In the genomic region with DNA sequence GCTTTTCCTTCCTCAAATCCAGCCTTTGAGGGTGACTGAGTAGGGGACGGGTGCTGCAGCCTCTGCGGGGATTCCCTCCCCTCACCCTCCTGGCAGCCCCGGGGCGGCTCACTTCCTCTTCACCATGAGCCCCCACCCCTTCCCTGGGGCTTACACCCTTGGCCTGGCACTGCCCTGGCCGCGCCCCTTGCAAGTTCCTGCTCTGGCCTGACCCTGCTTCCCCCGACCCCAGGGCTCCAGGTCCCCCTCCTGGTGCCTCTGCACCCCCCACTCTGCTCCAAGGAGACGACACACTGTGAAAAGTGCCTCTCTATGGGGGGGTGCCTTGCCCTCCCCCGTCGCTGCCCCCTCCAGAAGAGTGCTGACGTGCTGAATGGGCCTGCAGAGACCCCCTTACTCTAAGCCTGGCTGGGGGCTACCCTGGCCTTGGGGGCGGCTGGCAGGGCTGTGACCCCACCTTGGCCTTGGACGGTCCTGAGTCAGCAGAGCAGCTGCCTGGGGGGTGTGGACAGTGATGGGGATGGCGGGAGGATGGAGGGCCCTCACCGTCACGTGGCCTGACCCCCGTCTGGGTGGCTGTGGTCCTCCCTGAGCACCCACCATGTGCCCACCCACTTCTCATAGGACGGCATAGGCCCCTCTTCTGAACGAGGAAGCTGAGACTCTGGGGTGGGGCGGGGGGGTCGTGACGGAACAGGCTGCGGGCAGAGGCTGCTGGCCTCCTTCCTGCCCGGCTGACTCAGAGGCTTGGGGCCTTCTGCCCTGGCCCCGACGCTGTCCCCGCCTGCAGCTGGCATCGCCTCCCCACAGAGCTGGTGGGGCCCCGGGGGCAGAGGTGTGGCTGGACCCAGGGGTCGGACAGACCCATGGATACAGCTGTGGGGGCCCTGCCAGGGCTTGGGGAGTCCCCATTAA, we compare ENCODE assay signal across 1 cellular context.
TF ChIP-seq lines count a peak whose summit lies in the region.

No MANE protein-coding gene starts in this region.

TF ChIP-seq in GM23338, 12 proteins besides CTCF, POLR2A, EP300 and RAD21:
- TF ChIP-seq, protein P1, sequence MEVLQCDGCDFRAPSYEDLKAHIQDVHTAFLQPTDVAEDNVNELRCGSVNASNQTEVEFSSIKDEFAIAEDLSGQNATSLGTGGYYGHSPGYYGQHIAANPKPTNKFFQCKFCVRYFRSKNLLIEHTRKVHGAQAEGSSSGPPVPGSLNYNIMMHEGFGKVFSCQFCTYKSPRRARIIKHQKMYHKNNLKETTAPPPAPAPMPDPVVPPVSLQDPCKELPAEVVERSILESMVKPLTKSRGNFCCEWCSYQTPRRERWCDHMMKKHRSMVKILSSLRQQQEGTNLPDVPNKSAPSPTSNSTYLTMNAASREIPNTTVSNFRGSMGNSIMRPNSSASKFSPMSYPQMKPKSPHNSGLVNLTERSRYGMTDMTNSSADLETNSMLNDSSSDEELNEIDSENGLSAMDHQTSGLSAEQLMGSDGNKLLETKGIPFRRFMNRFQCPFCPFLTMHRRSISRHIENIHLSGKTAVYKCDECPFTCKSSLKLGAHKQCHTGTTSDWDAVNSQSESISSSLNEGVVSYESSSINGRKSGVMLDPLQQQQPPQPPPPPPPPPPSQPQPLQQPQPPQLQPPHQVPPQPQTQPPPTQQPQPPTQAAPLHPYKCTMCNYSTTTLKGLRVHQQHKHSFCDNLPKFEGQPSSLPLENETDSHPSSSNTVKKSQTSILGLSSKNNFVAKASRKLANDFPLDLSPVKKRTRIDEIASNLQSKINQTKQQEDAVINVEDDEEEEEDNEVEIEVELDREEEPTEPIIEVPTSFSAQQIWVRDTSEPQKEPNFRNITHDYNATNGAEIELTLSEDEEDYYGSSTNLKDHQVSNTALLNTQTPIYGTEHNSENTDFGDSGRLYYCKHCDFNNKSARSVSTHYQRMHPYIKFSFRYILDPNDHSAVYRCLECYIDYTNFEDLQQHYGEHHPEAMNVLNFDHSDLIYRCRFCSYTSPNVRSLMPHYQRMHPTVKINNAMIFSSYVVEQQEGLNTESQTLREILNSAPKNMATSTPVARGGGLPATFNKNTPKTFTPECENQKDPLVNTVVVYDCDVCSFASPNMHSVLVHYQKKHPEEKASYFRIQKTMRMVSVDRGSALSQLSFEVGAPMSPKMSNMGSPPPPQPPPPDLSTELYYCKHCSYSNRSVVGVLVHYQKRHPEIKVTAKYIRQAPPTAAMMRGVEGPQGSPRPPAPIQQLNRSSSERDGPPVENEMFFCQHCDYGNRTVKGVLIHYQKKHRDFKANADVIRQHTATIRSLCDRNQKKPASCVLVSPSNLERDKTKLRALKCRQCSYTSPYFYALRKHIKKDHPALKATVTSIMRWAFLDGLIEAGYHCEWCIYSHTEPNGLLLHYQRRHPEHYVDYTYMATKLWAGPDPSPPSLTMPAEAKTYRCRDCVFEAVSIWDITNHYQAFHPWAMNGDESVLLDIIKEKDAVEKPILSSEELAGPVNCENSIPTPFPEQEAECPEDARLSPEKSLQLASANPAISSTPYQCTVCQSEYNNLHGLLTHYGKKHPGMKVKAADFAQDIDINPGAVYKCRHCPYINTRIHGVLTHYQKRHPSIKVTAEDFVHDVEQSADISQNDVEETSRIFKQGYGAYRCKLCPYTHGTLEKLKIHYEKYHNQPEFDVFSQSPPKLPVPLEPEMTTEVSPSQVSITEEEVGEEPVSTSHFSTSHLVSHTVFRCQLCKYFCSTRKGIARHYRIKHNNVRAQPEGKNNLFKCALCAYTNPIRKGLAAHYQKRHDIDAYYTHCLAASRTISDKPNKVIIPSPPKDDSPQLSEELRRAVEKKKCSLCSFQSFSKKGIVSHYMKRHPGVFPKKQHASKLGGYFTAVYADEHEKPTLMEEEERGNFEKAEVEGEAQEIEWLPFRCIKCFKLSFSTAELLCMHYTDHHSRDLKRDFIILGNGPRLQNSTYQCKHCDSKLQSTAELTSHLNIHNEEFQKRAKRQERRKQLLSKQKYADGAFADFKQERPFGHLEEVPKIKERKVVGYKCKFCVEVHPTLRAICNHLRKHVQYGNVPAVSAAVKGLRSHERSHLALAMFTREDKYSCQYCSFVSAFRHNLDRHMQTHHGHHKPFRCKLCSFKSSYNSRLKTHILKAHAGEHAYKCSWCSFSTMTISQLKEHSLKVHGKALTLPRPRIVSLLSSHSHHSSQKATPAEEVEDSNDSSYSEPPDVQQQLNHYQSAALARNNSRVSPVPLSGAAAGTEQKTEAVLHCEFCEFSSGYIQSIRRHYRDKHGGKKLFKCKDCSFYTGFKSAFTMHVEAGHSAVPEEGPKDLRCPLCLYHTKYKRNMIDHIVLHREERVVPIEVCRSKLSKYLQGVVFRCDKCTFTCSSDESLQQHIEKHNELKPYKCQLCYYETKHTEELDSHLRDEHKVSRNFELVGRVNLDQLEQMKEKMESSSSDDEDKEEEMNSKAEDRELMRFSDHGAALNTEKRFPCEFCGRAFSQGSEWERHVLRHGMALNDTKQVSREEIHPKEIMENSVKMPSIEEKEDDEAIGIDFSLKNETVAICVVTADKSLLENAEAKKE (CRISPR knock-in tag; IDR thresholded peaks at IDR 0.05), result no peak
- TF ChIP-seq NANOG (IDR thresholded peaks at IDR 0.05; ENCODE audit: borderline replicate concordance) (no peak), JUNB (IDR thresholded peaks at IDR 0.05; ENCODE audit: unreplicated experiment) (no peak), POLR2AphosphoS5 (IDR thresholded peaks at IDR 0.05; ENCODE audit: low read depth) (no peak), ZNF114 (CRISPR knock-in tag; IDR thresholded peaks at IDR 0.05) (no peak), ZNF331 (CRISPR knock-in tag; IDR thresholded peaks at IDR 0.05; ENCODE audit: low read depth) (no peak), EZH2 (IDR thresholded peaks at IDR 0.05; ENCODE audit: low read depth, unreplicated experiment) (no peak), EZH2phosphoT487 (IDR thresholded peaks at IDR 0.05; ENCODE audit: unreplicated experiment) (no peak), STAT1 (IDR thresholded peaks at IDR 0.05; ENCODE audit: unreplicated experiment) (no peak), CREB1 (CRISPR knock-in tag; IDR thresholded peaks at IDR 0.05; ENCODE audit: low read depth) (no peak)
- TF ChIP-seq, protein P2, sequence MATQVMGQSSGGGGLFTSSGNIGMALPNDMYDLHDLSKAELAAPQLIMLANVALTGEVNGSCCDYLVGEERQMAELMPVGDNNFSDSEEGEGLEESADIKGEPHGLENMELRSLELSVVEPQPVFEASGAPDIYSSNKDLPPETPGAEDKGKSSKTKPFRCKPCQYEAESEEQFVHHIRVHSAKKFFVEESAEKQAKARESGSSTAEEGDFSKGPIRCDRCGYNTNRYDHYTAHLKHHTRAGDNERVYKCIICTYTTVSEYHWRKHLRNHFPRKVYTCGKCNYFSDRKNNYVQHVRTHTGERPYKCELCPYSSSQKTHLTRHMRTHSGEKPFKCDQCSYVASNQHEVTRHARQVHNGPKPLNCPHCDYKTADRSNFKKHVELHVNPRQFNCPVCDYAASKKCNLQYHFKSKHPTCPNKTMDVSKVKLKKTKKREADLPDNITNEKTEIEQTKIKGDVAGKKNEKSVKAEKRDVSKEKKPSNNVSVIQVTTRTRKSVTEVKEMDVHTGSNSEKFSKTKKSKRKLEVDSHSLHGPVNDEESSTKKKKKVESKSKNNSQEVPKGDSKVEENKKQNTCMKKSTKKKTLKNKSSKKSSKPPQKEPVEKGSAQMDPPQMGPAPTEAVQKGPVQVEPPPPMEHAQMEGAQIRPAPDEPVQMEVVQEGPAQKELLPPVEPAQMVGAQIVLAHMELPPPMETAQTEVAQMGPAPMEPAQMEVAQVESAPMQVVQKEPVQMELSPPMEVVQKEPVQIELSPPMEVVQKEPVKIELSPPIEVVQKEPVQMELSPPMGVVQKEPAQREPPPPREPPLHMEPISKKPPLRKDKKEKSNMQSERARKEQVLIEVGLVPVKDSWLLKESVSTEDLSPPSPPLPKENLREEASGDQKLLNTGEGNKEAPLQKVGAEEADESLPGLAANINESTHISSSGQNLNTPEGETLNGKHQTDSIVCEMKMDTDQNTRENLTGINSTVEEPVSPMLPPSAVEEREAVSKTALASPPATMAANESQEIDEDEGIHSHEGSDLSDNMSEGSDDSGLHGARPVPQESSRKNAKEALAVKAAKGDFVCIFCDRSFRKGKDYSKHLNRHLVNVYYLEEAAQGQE (IDR thresholded peaks at IDR 0.05; ENCODE audit: unreplicated experiment), result no peak
- TF ChIP-seq, protein P3, sequence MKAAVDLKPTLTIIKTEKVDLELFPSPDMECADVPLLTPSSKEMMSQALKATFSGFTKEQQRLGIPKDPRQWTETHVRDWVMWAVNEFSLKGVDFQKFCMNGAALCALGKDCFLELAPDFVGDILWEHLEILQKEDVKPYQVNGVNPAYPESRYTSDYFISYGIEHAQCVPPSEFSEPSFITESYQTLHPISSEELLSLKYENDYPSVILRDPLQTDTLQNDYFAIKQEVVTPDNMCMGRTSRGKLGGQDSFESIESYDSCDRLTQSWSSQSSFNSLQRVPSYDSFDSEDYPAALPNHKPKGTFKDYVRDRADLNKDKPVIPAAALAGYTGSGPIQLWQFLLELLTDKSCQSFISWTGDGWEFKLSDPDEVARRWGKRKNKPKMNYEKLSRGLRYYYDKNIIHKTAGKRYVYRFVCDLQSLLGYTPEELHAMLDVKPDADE (IDR thresholded peaks at IDR 0.05), result no peak
